Comparison of ENCODE assay signal across 27 cellular contexts in the genomic region with DNA sequence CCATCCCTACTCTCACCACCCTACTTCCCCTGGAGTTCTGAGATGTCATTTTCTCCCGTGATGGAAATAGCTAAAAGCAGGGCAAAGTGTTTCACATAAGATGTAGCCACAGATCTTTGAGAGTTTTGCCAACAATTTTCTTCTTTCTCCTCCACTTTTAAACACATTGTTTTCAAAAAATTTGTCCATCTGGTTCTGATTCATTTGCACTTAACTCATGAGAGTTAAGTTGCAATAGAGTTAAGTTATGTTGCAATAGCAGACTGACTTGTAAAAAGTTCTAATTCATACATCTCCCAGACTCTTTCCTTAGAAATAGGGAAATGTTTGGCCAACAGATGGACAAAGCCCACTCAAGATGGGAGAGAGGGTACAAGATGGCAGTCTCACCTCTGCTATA.
DNase-seq lines count a peak whose midpoint lies in the region; ATAC-seq and TF ChIP-seq lines count a peak whose summit lies in the region.
"Had no signal": no experiment of that assay in that cellular context is flagged by ENCODE, and none has a peak within 500 bp of the region (broad histone marks: within the 10 kb centered on the region; RNA-seq: fewer than 3 reads in every experiment).

No MANE protein-coding gene starts in this region.

- H3K27me3 ChIP-seq in gastroesophageal sphincter: no peaks in the 10 kb centered on the region
- no peaks in the 10 kb centered on the region for H3K27me3 ChIP-seq in ascending aorta

- no peak for TF ChIP-seq POLR2A in gastroesophageal sphincter (IDR thresholded peaks at IDR 0.05)

- ATAC-seq in gastroesophageal sphincter: peak; percentile 46
- ATAC-seq in HG02678 (IDR thresholded peaks at IDR 0.05; ENCODE audit: unreplicated experiment): no peak
- ATAC-seq in left colon: no peak
- ATAC-seq: activated T-helper 17 cell treated with anti-CD3 and anti-CD28 coated beads, Interleukin-2, amount 50 U/mL, for 72 hours; HCT116 had no signal

- 63 to 80% methylated on average over 1 of the region's 1 CpG for WGBS in gastroesophageal sphincter (ENCODE audit: low coverage in 1 of 2), 2 donors

- POLR2A ChIA-PET in AG04449 (lab: Yijun Ruan, JAX): no interaction called here

- TF ChIP-seq EP300 in gastroesophageal sphincter (IDR thresholded peaks at IDR 0.05): no peak

- H3K27ac ChIP-seq in gastroesophageal sphincter (no peak overlapping the region), ascending aorta (no peak overlapping the region)
- H3K27ac ChIP-seq: KMS-11 had no signal

- H3K4me3 ChIP-seq in AG04449 (ENCODE audit: low read depth, low read length): no peak overlapping the region
- H3K4me3 ChIP-seq in choroid plexus epithelial cell (ENCODE audit: low read depth, low read length): no peak overlapping the region
- H3K4me3 ChIP-seq in gastroesophageal sphincter: no peak overlapping the region
- H3K4me3 ChIP-seq in ascending aorta: no peak overlapping the region

- DNase-seq in AG04449 (ENCODE audit: low read depth, low spot score): peak; percentile 45
- peak; percentile 20 for DNase-seq in EL
- DNase-seq in choroid plexus epithelial cell (ENCODE audit: low read depth): peak; percentile 28
- DNase-seq in ascending aorta (ENCODE audit: low spot score in 2 of 2): no peak
- DNase-seq in left colon: no peak
- DNase-seq in NCI-H82 (lab: John Stamatoyannopoulos, UW): no peak
- DNase-seq: activated B cell treated with CpG ODN at 0.5 μM for 24 hours; activated CD4-positive, alpha-beta T cell treated with anti-CD3 and anti-CD28 coated beads, Interleukin-2, amount 50 U/mL, for 4 hours; activated CD8-positive, alpha-beta memory T cell treated with anti-CD3 and anti-CD28 coated beads, Interleukin-2, amount 50 U/mL, for 4 hours; activated naive CD8-positive, alpha-beta T cell treated with anti-CD3 and anti-CD28 coated beads for 36 hours; CD4-positive, alpha-beta T cell; endodermal cell; foreskin melanocyte; hippocampal formation; kidney; MV-4-11; NCI-H1694; NCI-H2171 treated with DMSO at 0.1 percent for 48 hours; NCI-H526; retina; stimulated activated CD4-positive, alpha-beta T cell treated with anti-CD3 and anti-CD28 coated beads, Interleukin-15, amount 100 ng/mL, for 24 hours; T1000 had no signal

- H3K4me1 ChIP-seq in gastroesophageal sphincter: peaks cover 0 to 7% (median 0%) of the 10 kb centered on the region in 3 donors
- H3K4me1 ChIP-seq in ascending aorta: peaks cover 0 to 5% of the 10 kb centered on the region in 2 donors

- no peaks in the 10 kb centered on the region for H3K36me3 ChIP-seq in gastroesophageal sphincter
- H3K36me3 ChIP-seq in ascending aorta: no peaks in the 10 kb centered on the region

- intact Hi-C loops in ascending aorta (cut with DNase I) (no loop called here), left colon (cut with DNase I, micrococcal nuclease) (no loop called here)

- CTCF ChIA-PET in AG04449 (lab: Yijun Ruan, JAX): no interaction called here

- TF ChIP-seq CTCF in AG04449 (IDR thresholded peaks at IDR 0.05; ENCODE audit: insufficient read depth, low read length, missing control alignments) (no peak), choroid plexus epithelial cell (conservative IDR thresholded peaks at IDR 0.05; ENCODE audit: low read depth, low read length) (no peak), gastroesophageal sphincter (IDR thresholded peaks at IDR 0.05) (no peak), ascending aorta (IDR thresholded peaks at IDR 0.05) (no peak)

- H3K9me3 ChIP-seq in gastroesophageal sphincter: no peaks in the 10 kb centered on the region
- H3K9me3 ChIP-seq in ascending aorta: no peaks in the 10 kb centered on the region

Comparison
In these comparisons a context has a peak if more than half of its experiments do, and no peak if none do; other contexts are left out.
1. DNase-seq: peak in AG04449 (single experiment), EL (single experiment) and choroid plexus epithelial cell (single experiment); none in ascending aorta (0 of 2), left colon (0 of 2) and NCI-H82 (single experiment).